In genomic region chr3:3836845-3837244, GRCh38 we compare ENCODE assay signal across 16 cellular contexts. TPM values are rescaled to one million over a fixed set of nuclear protein-coding genes. Genes with fewer than 3 reads are reported as not detected.
A peak's percentile ranks its signal among the peaks of the same experiment; 100 is the strongest.
DNase-seq lines count a peak whose midpoint lies in the region; ATAC-seq and TF ChIP-seq lines count a peak whose summit lies in the region.
"Had no signal": no experiment of that assay in that cellular context is flagged by ENCODE, and none has a peak within 500 bp of the region (broad histone marks: within the 10 kb centered on the region; RNA-seq: fewer than 3 reads in every experiment).

No MANE protein-coding gene starts in this region.

- H3K18ac ChIP-seq in mesendoderm (ENCODE audit: low read length): no peak overlapping the region

- H3K79me1 ChIP-seq in mesendoderm (ENCODE audit: low read length): peaks cover 3% of the 10 kb centered on the region

- H2AK5ac ChIP-seq in mesendoderm (ENCODE audit: low read length): no peak overlapping the region

- no peak overlapping the region for H4K8ac ChIP-seq in mesendoderm (ENCODE audit: low read depth, low read length)

- H2BK5ac ChIP-seq in mesendoderm (ENCODE audit: low read length): no peak overlapping the region

- ATAC-seq in GM21576 (IDR thresholded peaks at IDR 0.05; ENCODE audit: unreplicated experiment): peak; percentile 75

- TF ChIP-seq CTCF in tibial nerve (IDR thresholded peaks at IDR 0.05): no peak

- H3K27me3 ChIP-seq in BLaER1 treated with 17β-estradiol and CSF1 and Interleukin-3, amounts not matched to agents 10 nM and 100 nM: no peaks in the 10 kb centered on the region
- H3K27me3 ChIP-seq in mesendoderm (ENCODE audit: insufficient read depth, low read length, poor library complexity) (no peaks in the 10 kb centered on the region), tibial nerve (no peaks in the 10 kb centered on the region)
- H3K27me3 ChIP-seq: BE2C had no signal

- H3K36me3 ChIP-seq in BLaER1 treated with 17β-estradiol and CSF1 and Interleukin-3, amounts not matched to agents 10 nM and 100 nM: no peaks in the 10 kb centered on the region
- peaks cover 2% of the 10 kb centered on the region for H3K36me3 ChIP-seq in mesendoderm (ENCODE audit: control insufficient read depth, insufficient read depth, low read length)
- peaks cover 0 to 39% (median 0%) of the 10 kb centered on the region in 3 donors for H3K36me3 ChIP-seq in tibial nerve
- H3K36me3 ChIP-seq: BE2C, HAP-1 had no signal

- TF ChIP-seq EP300 in tibial nerve (IDR thresholded peaks at IDR 0.05): no peak

- H3K56ac ChIP-seq in mesendoderm (ENCODE audit: low read length): peak overlapping the region; percentile 28

- peaks cover 18 to 29% (median 24%) of the 10 kb centered on the region in 11 experiments for H3K9me3 ChIP-seq in BLaER1 treated with 17β-estradiol and CSF1 and Interleukin-3, amounts not matched to agents 10 nM and 100 nM (replicated peaks in 1 of 11)
- peaks cover 0 to 43% (median 0%) of the 10 kb centered on the region in 4 donors for H3K9me3 ChIP-seq in tibial nerve
- H3K9me3 ChIP-seq: BE2C had no signal

- H4K5ac ChIP-seq in mesendoderm (ENCODE audit: low read length): no peak overlapping the region

- no CpG with 5 or more reads among the region's 3 CpGs for WGBS in mesendoderm (ENCODE audit: extremely low coverage, insufficient coverage, low lambda C conversion rate)
- WGBS in tibial nerve, 2 donors: 84 to 88% methylated on average over 3 of the region's 3 CpGs

- peak; percentile 11 for DNase-seq in HT1080 (ENCODE audit: low read depth)
- DNase-seq in mesendoderm: no peak
- no peak for DNase-seq in hepatic stellate cell (ENCODE audit: low spot score)
- DNase-seq in NCI-H1092 (lab: John Stamatoyannopoulos, UW): no peak
- no peak for DNase-seq in tibial nerve (ENCODE audit: low spot score in 2 of 2)
- no peak for DNase-seq in NCI-H2227 treated with DMSO at 0.1 percent for 48 hours (lab: John Stamatoyannopoulos, UW)
- DNase-seq: BE2C; CD8-positive, alpha-beta memory T cell; DMS53; IMR-90; KG1 had no signal

- H3K4me1 ChIP-seq in BLaER1 treated with 17β-estradiol and CSF1 and Interleukin-3, amounts not matched to agents 10 nM and 100 nM: peaks cover 7 to 10% (median 8%) of the 10 kb centered on the region in 10 experiments; a peak in 19 of 20 replicates
- H3K4me1 ChIP-seq in mesendoderm (ENCODE audit: control insufficient read depth, low read depth, low read length) (no peaks in the 10 kb centered on the region), tibial nerve (no peaks in the 10 kb centered on the region)
- H3K4me1 ChIP-seq: BE2C, HAP-1 had no signal

- no peak overlapping the region for H2BK120ac ChIP-seq in mesendoderm (ENCODE audit: low read depth, low read length)

- no peaks in the 10 kb centered on the region for H4K20me1 ChIP-seq in BLaER1 treated with 17β-estradiol and CSF1 and Interleukin-3, amounts not matched to agents 10 nM and 100 nM

- H2BK15ac ChIP-seq in mesendoderm (replicated peaks; ENCODE audit: low read depth): no peak overlapping the region

- peaks cover 5% of the 10 kb centered on the region for H3K79me2 ChIP-seq in mesendoderm (ENCODE audit: control insufficient read depth, insufficient read depth, low read length)

- H3K4me2 ChIP-seq in BLaER1 treated with 17β-estradiol and CSF1 and Interleukin-3, amounts not matched to agents 10 nM and 100 nM: peak overlapping the region; percentile 23 to 67 (median 45); a peak in 19 of 22 replicates
- no peak overlapping the region for H3K4me2 ChIP-seq in mesendoderm (ENCODE audit: low read length)

- H3K9ac ChIP-seq in BLaER1 treated with 17β-estradiol and CSF1 and Interleukin-3, amounts not matched to agents 10 nM and 100 nM: no peak overlapping the region
- H3K9ac ChIP-seq in mesendoderm (ENCODE audit: low read length): no peak overlapping the region

- 0 out of 22 replicates have a peak overlapping the region, but pooled peaks of 1 of the 11 experiments have one; percentile 2 for H3K27ac ChIP-seq in BLaER1 treated with 17β-estradiol and CSF1 and Interleukin-3, amounts not matched to agents 10 nM and 100 nM
- H3K27ac ChIP-seq in mesendoderm (ENCODE audit: low read depth, low read length) (no peak overlapping the region), tibial nerve (no peak overlapping the region)

- H3K4me3 ChIP-seq in BLaER1 treated with 17β-estradiol and CSF1 and Interleukin-3, amounts not matched to agents 10 nM and 100 nM: no peak overlapping the region
- H3K4me3 ChIP-seq in mesendoderm (ENCODE audit: low read length) (no peak overlapping the region), tibial nerve (no peak overlapping the region)
- H3K4me3 ChIP-seq: HAP-1 had no signal

- no peak overlapping the region for H3K4ac ChIP-seq in mesendoderm (ENCODE audit: low read depth, low read length)

- TF ChIP-seq POLR2A in tibial nerve (IDR thresholded peaks at IDR 0.05): no peak

- H3K23ac ChIP-seq in mesendoderm (ENCODE audit: low read length): no peak overlapping the region

RNA-seq across cellular contexts. Expression of gene LRRN1, which starts 37.6 kb away (rescaled TPM):
- total RNA-seq in HT1080 (2014; rRNA removed; shearing (Covaris generic)): 0.16 TPM in 1 of 2 replicates, not detected in the other
- polyA plus RNA-seq in HT1080 (2015; cell fraction: cytosol; rRNA removed): 0.09 and 0.15 TPM in 2 replicates
- 0.17 and 0.39 TPM in 2 replicates for polyA plus RNA-seq in HT1080 (2015; cell fraction: nucleus; rRNA removed)
- polyA plus RNA-seq in mesendoderm (2013, experiment 1 of 2): 50.3 TPM
- polyA plus RNA-seq in mesendoderm (2013, experiment 2 of 2): 50.2 TPM
- total RNA-seq in tibial nerve: 10 to 100 TPM in 2 of 4 donors, 1 to 10 TPM in 2; 7.5 to 13.3 (median 9.8) TPM
- total RNA-seq: Daoy had no signal
- polyA plus RNA-seq: AG04450 had no signal
